10 cellular contexts compared by ENCODE assay signal in genomic region chr6:15036690-15037245, GRCh38.
DNase-seq lines count a peak whose midpoint lies in the region; ATAC-seq and TF ChIP-seq lines count a peak whose summit lies in the region.
"Had no signal": no experiment of that assay in that cellular context is flagged by ENCODE, and none has a peak within 500 bp of the region (broad histone marks: within the 10 kb centered on the region; RNA-seq: fewer than 3 reads in every experiment).

No MANE protein-coding gene starts in this region.

- DNase-seq in DND-41 (peak; percentile 9), NCI-H510A (lab: John Stamatoyannopoulos, UW) (peak; percentile 75), Kasumi-1 (lab: John Stamatoyannopoulos, UW) (no peak)
- DNase-seq in stimulated activated CD4-positive, alpha-beta T cell treated with anti-CD3 and anti-CD28 coated beads, Interleukin-2, amount 100 ng/mL, for 48 hours: no peak
- DNase-seq: activated naive CD8-positive, alpha-beta T cell treated with anti-CD3 and anti-CD28 coated beads for 36 hours had no signal

- no peak overlapping the region for H3K4me2 ChIP-seq in DND-41 (ENCODE audit: insufficient read depth, low read length)
- H3K4me2 ChIP-seq in parathyroid adenoma (ENCODE audit: low read length): peak overlapping the region; percentile 55

- ATAC-seq in DND-41 (ENCODE audit: insufficient read depth, low read depth) (no peak), esophagus mucosa (peak; percentile 65), HG02981 (IDR thresholded peaks at IDR 0.05; ENCODE audit: unreplicated experiment) (no peak), HG03095 (IDR thresholded peaks at IDR 0.05; ENCODE audit: unreplicated experiment) (no peak)

- TF ChIP-seq CTCF in DND-41 (IDR thresholded peaks at IDR 0.05; ENCODE audit: borderline replicate concordance, extremely low read depth, low read length, poor library complexity, severe bottlenecking): no peak
- no peak for TF ChIP-seq CTCF in parathyroid adenoma (IDR thresholded peaks at IDR 0.05)

- H3K36me3 ChIP-seq in DND-41 (ENCODE audit: insufficient read depth, low read length) (no peaks in the 10 kb centered on the region), parathyroid adenoma (ENCODE audit: control insufficient read depth, insufficient read depth, low read length) (no peaks in the 10 kb centered on the region)

- H3K9me3 ChIP-seq in DND-41 (ENCODE audit: insufficient read depth, low read length, severe bottlenecking) (no peaks in the 10 kb centered on the region), parathyroid adenoma (ENCODE audit: control insufficient read depth, low read length) (no peaks in the 10 kb centered on the region)

- H3K4me3 ChIP-seq in DND-41 (ENCODE audit: low read depth in 1 of 2, low read length in 2 of 2) (no peak overlapping the region), parathyroid adenoma (ENCODE audit: low read depth, low read length) (no peak overlapping the region)
- H3K4me3 ChIP-seq: skin epidermis had no signal

- H3K4me1 ChIP-seq in DND-41 (ENCODE audit: insufficient read depth, low read length) (no peaks in the 10 kb centered on the region), parathyroid adenoma (peaks cover 6% of the 10 kb centered on the region)

- H3K9ac ChIP-seq in DND-41 (ENCODE audit: low read depth, low read length) (no peak overlapping the region), parathyroid adenoma (no peak overlapping the region)

- H2AFZ ChIP-seq in DND-41 (ENCODE audit: low read depth, low read length): no peak overlapping the region
- H2AFZ ChIP-seq in parathyroid adenoma: peak overlapping the region; percentile 74

- H3K27ac ChIP-seq in DND-41 (ENCODE audit: low read length) (no peak overlapping the region), parathyroid adenoma (no peak overlapping the region)
- H3K27ac ChIP-seq: skin epidermis had no signal

- no peaks in the 10 kb centered on the region for H3K27me3 ChIP-seq in DND-41 (ENCODE audit: insufficient read depth, low read length, poor library complexity)
- no peaks in the 10 kb centered on the region for H3K27me3 ChIP-seq in parathyroid adenoma (ENCODE audit: control insufficient read depth, insufficient read depth, low read length)

- no peaks in the 10 kb centered on the region for H4K20me1 ChIP-seq in DND-41 (ENCODE audit: insufficient read depth, low read length)

- no peaks in the 10 kb centered on the region for H3K79me2 ChIP-seq in DND-41 (ENCODE audit: insufficient read depth, low read length)
- no peaks in the 10 kb centered on the region for H3K79me2 ChIP-seq in parathyroid adenoma

Comparison
In these comparisons a context has a peak if more than half of its experiments do, and no peak if none do; other contexts are left out.
1. DNase-seq: peak in DND-41 (single experiment) and NCI-H510A (single experiment); none in Kasumi-1 (0 of 2) and stimulated activated CD4-positive, alpha-beta T cell treated with anti-CD3 and anti-CD28 coated beads, Interleukin-2, amount 100 ng/mL, for 48 hours (0 of 2).